ENCODE assay signal across 1 cellular context in the genomic region with DNA sequence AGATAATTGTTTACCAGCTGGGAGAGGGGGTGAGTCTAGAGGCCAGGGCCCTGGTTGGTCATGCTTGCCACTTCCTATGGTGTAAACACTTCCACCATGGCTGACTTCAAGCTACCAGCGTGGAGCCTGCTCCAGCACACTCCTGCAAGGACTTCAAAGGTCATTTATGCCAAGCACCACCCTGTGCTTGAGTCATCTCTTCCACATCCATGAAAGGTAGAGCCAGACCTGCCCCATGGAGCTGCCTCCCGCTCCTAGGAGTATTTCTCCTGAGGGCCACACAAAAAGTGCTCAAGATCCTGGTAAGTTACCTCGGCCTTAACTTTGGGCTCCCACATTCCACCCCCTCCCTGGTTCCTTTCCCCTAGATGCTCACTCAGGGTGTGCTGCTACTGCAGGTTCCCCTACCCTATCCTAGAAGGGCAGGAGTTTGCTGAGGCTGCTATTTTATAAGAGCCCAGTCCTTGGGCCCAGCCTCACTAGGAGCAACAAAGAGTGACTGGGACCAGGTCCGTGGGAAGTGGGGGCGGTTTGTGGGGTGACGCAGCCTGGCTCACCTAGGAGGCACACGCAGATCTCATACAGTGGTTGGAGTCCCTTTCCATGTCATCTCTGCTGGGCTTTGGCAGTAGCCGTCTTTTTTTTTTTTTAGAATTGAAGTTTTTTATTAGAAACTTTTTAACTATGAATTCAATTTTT.
TF ChIP-seq lines count a peak whose summit lies in the region.

No MANE protein-coding gene starts in this region.

TF ChIP-seq in H1, 55 proteins besides CTCF, POLR2A, EP300 and RAD21:
- TF ChIP-seq TBP (IDR thresholded peaks at IDR 0.05; ENCODE audit: low read depth, low read length) (no peak), MAFK (IDR thresholded peaks at IDR 0.05; ENCODE audit: low read depth, low read length) (0 out of 2 replicates have a peak, but pooled peaks have one; percentile 38)
TF ChIP-seq in H1: peak in this region for 1.
